20 cellular contexts compared by ENCODE assay signal in genomic region chr7:158275711-158276413, GRCh38.
"Had no signal": no experiment of that assay in that cellular context is flagged by ENCODE, and none has a peak within 500 bp of the region (broad histone marks: within the 10 kb centered on the region; RNA-seq: fewer than 3 reads in every experiment).

No MANE protein-coding gene starts in this region.

- ATAC-seq: left lobe of liver; stimulated activated naive CD8-positive, alpha-beta T cell treated with anti-CD3 and anti-CD28 coated beads, Interleukin-15, amount 100 ng/mL, for 72 hours had no signal

- H3K27me3 ChIP-seq: neutrophil, testis had no signal

- H3K27ac Mint-ChIP-seq: activated naive CD4-positive, alpha-beta T cell treated with anti-CD3 and anti-CD28 coated beads, Interleukin-2, amount 50 U/mL, for 24 hours; endodermal cell had no signal

- H3K9me3 ChIP-seq: neutrophil, testis had no signal

- H3K4me3 Mint-ChIP-seq: activated naive CD4-positive, alpha-beta T cell treated with anti-CD3 and anti-CD28 coated beads, Interleukin-2, amount 50 U/mL, for 24 hours; endodermal cell; stimulated activated naive CD8-positive, alpha-beta T cell treated with anti-CD3 and anti-CD28 coated beads, Interleukin-15, amount 100 ng/mL, for 72 hours had no signal

- H3K36me3 ChIP-seq: neutrophil had no signal

- H3K27me3 Mint-ChIP-seq: activated naive CD4-positive, alpha-beta T cell treated with anti-CD3 and anti-CD28 coated beads, Interleukin-2, amount 50 U/mL, for 24 hours; stimulated activated naive CD8-positive, alpha-beta T cell treated with anti-CD3 and anti-CD28 coated beads, Interleukin-15, amount 100 ng/mL, for 72 hours had no signal

- DNase-seq: activated CD4-positive, alpha-beta T cell treated with anti-CD3 and anti-CD28 coated beads for 1 hour; activated CD8-positive, alpha-beta memory T cell treated with anti-CD3 and anti-CD28 coated beads for 24 hours; activated CD8-positive, alpha-beta memory T cell treated with anti-CD3 and anti-CD28 coated beads, Interleukin-2, amount 50 U/mL, for 48 hours; activated gamma-delta T cell; activated T-cell treated with anti-CD3 and anti-CD28 coated beads, Interleukin-2, amount 50 U/mL, for 48 hours; endodermal cell; foreskin fibroblast; hippocampal formation; stimulated activated CD4-positive, alpha-beta T cell treated with anti-CD3 and anti-CD28 coated beads, Interleukin-15, amount 100 ng/mL, for 24 hours; stimulated activated CD4-positive, alpha-beta T cell treated with anti-CD3 and anti-CD28 coated beads, Interleukin-4, amount 100 ng/mL, for 1 hour; stimulated activated naive CD8-positive, alpha-beta T cell treated with anti-CD3 and anti-CD28 coated beads, Interleukin-15, amount 100 ng/mL, for 72 hours; SW 1271; T-helper 2 cell; testis had no signal

- H3K36me3 Mint-ChIP-seq: activated naive CD4-positive, alpha-beta T cell treated with anti-CD3 and anti-CD28 coated beads, Interleukin-2, amount 50 U/mL, for 24 hours had no signal

- H3K27ac ChIP-seq: epithelial cell of prostate, neutrophil, skin epidermis, testis, VCaP had no signal

- H3K9me3 Mint-ChIP-seq: activated naive CD4-positive, alpha-beta T cell treated with anti-CD3 and anti-CD28 coated beads, Interleukin-2, amount 50 U/mL, for 24 hours; stimulated activated naive CD8-positive, alpha-beta T cell treated with anti-CD3 and anti-CD28 coated beads, Interleukin-15, amount 100 ng/mL, for 72 hours had no signal

- H3K4me1 Mint-ChIP-seq: activated naive CD4-positive, alpha-beta T cell treated with anti-CD3 and anti-CD28 coated beads, Interleukin-2, amount 50 U/mL, for 24 hours; endodermal cell; stimulated activated naive CD8-positive, alpha-beta T cell treated with anti-CD3 and anti-CD28 coated beads, Interleukin-15, amount 100 ng/mL, for 72 hours had no signal

- H3K4me1 ChIP-seq: testis had no signal

- H3K4me3 ChIP-seq: skin epidermis, testis had no signal
